In the genomic region with DNA sequence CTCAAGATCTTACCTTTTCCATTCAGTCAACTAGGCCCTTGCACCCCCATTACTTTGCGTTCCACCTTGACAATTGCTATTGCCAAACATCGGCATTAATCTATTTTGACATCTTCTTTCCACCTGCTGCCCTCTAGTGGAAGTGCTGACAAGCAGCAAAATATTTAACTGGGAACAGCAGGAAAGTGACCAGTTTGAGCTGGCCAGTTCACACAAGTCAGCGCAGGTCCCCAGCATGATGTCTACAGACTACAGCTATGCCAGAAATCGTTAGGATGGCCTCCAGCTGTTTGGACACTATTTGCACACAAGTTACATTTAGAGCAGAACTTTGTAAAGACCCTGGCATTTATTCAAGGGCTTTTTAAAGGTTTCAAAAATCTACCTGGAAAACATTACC, we compare ENCODE assay signal across 8 cellular contexts.
DNase-seq lines count a peak whose midpoint lies in the region; ATAC-seq and TF ChIP-seq lines count a peak whose summit lies in the region.

No MANE protein-coding gene starts in this region.

- intact Hi-C loops in aorta (cut with DNase I), result loop anchor here in 1 of 2 donors (1.0 kb wide), 1 partner anchor 160 kb away; a partner anchor contains a TSS

- ATAC-seq in GM21390 (IDR thresholded peaks at IDR 0.05; ENCODE audit: unreplicated experiment) (peak; percentile 57), aorta (ENCODE audit: low FRiP score) (peak; percentile 58)

- H3K4me1 ChIP-seq in aorta (ENCODE audit: control insufficient read depth in 1 of 2, insufficient read depth in 2 of 2, low read length in 2 of 2), result peaks cover 2 to 3% of the 10 kb centered on the region in 2 donors

- TF ChIP-seq CTCF in epithelial cell of esophagus (IDR thresholded peaks at IDR 0.05; ENCODE audit: insufficient read depth, low read depth, low read length, missing control alignments), result peak; percentile 84

- H3K4me3 ChIP-seq in MG63, result no peak overlapping the region
- H3K4me3 ChIP-seq in epithelial cell of esophagus (ENCODE audit: low read length), result no peak overlapping the region
- H3K4me3 ChIP-seq in aorta (ENCODE audit: low read length in 2 of 2), result no peak overlapping the region

- WGBS in aorta, 2 donors, result 9% methylated on average over 4 of the region's 4 CpGs

- no peak overlapping the region for H3K27ac ChIP-seq in aorta (ENCODE audit: low read depth in 1 of 2, low read length in 2 of 2)

- DNase-seq in NCI-H2081 (lab: John Stamatoyannopoulos, UW) (peak; percentile 40 to 45), NCI-H2081 treated with DMSO at 0.1 percent for 48 hours (lab: John Stamatoyannopoulos, UW) (no peak), MG63 (peak; percentile 9), SW 1271 (lab: John Stamatoyannopoulos, UW) (peak; percentile 11 to 75), epithelial cell of esophagus (ENCODE audit: low read depth) (peak; percentile 82), midbrain (lab: John Stamatoyannopoulos, UW) (peak; percentile 58), aorta (peak in 1 of 2 donors; percentile 51)

- no peaks in the 10 kb centered on the region for H3K36me3 ChIP-seq in MG63
- H3K36me3 ChIP-seq in aorta (ENCODE audit: control insufficient read depth in 1 of 2, insufficient read depth in 2 of 2, low read length in 1 of 2), result no peaks in the 10 kb centered on the region

- H3K27me3 ChIP-seq in MG63 (no peaks in the 10 kb centered on the region), aorta (ENCODE audit: control insufficient read depth in 1 of 2, insufficient read depth in 2 of 2, low read length in 1 of 2) (no peaks in the 10 kb centered on the region)

- H3K9me3 ChIP-seq in MG63, result no peaks in the 10 kb centered on the region
- H3K9me3 ChIP-seq in aorta (ENCODE audit: control insufficient read depth, low read length), result no peaks in the 10 kb centered on the region
